In the genomic region with DNA sequence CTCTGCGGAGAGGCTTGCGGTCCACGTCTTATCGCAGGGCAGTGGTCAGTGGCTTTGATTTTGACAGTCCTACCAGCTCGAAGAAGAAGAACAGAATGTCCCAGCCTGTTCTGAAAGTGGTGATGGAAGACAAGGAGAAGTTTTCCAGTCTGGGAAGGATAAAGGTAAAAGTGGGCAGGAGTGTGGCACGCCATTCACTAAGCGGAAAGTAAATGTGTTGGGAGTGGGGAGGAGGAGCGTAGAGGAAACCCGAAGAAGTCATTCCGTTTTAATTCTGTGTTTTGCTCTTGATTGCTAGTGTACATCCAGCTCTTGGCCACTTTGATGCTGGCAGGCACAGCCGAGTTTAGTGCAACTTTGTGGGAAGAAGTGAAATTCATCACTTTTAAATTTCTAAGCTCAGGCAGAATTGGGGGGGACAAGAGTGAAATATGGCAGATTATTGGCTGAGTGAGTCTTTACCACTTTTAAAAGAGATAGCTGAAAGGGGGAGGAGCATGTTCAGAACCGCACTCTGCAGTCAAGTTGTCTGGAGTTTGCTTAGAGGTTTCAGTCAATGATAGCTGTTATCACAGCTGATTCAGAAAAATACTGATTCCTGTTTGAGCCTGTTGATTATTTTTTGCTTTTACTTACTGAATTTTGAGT, we compare ENCODE assay signal across 8 cellular contexts.
DNase-seq lines count a peak whose midpoint lies in the region; ATAC-seq lines count a peak whose summit lies in the region.

No MANE protein-coding gene starts in this region.

- no peaks in the 10 kb centered on the region for H3K9me3 ChIP-seq in iPS-18c (ENCODE audit: control insufficient read depth, insufficient read depth, low read length)

- H3K4me3 ChIP-seq in iPS-18c (ENCODE audit: insufficient read depth, low read depth, low read length): peak overlapping the region; percentile 89

- H3K4me3 Mint-ChIP-seq in activated naive CD8-positive, alpha-beta T cell: peak overlapping the region; percentile 78
- H3K4me3 Mint-ChIP-seq in stimulated activated naive CD8-positive, alpha-beta T cell treated with anti-CD3 and anti-CD28 coated beads, Interleukin-15, amount 100 ng/mL, for 72 hours: peak overlapping the region; percentile 62 to 86

- no peak for ATAC-seq in stimulated activated naive CD8-positive, alpha-beta T cell treated with anti-CD3 and anti-CD28 coated beads, Interleukin-15, amount 100 ng/mL, for 72 hours

- no peaks in the 10 kb centered on the region for H3K36me3 Mint-ChIP-seq in activated naive CD8-positive, alpha-beta T cell

- DNase-seq in NCI-H2107 treated with DMSO at 0.1 percent for 48 hours (lab: John Stamatoyannopoulos, UW; ENCODE audit: unreplicated experiment): peak; percentile 61
- DNase-seq in NCI-H2107 (lab: John Stamatoyannopoulos, UW): no peak
- DNase-seq in stimulated activated naive CD8-positive, alpha-beta T cell treated with anti-CD3 and anti-CD28 coated beads, Interleukin-15, amount 100 ng/mL, for 72 hours: no peak
- DNase-seq in NCI-H2029 (lab: John Stamatoyannopoulos, UW): no peak
- DNase-seq in stimulated activated naive CD4-positive, alpha-beta T cell (lab: John Stamatoyannopoulos, UW): no peak
- no peak for DNase-seq in Kasumi-1 (lab: John Stamatoyannopoulos, UW)

- H3K9me3 Mint-ChIP-seq in activated naive CD8-positive, alpha-beta T cell (ENCODE audit: low read depth): no peaks in the 10 kb centered on the region
- H3K9me3 Mint-ChIP-seq in stimulated activated naive CD8-positive, alpha-beta T cell treated with anti-CD3 and anti-CD28 coated beads, Interleukin-15, amount 100 ng/mL, for 72 hours: no peaks in the 10 kb centered on the region

- no peak overlapping the region for H3K27ac Mint-ChIP-seq in activated naive CD8-positive, alpha-beta T cell
- no peak overlapping the region for H3K27ac Mint-ChIP-seq in stimulated activated naive CD8-positive, alpha-beta T cell treated with anti-CD3 and anti-CD28 coated beads, Interleukin-15, amount 100 ng/mL, for 72 hours

- H3K4me1 Mint-ChIP-seq in activated naive CD8-positive, alpha-beta T cell (ENCODE audit: low read depth): peaks cover 18% of the 10 kb centered on the region
- peaks cover 32% of the 10 kb centered on the region for H3K4me1 Mint-ChIP-seq in stimulated activated naive CD8-positive, alpha-beta T cell treated with anti-CD3 and anti-CD28 coated beads, Interleukin-15, amount 100 ng/mL, for 72 hours

- peaks cover 39% of the 10 kb centered on the region for H3K27me3 Mint-ChIP-seq in activated naive CD8-positive, alpha-beta T cell
- peaks cover 59% of the 10 kb centered on the region for H3K27me3 Mint-ChIP-seq in stimulated activated naive CD8-positive, alpha-beta T cell treated with anti-CD3 and anti-CD28 coated beads, Interleukin-15, amount 100 ng/mL, for 72 hours
